Comparison of ENCODE assay signal across 1 cellular context in genomic region chr11:45994421-45995341, GRCh38.
TF ChIP-seq lines count a peak whose summit lies in the region.

No MANE protein-coding gene starts in this region.

TF ChIP-seq in K562, 482 proteins besides CTCF, POLR2A, EP300 and RAD21 (continued from another document and continues in another):
- TF ChIP-seq GTF3C2 (IDR thresholded peaks at IDR 0.05; ENCODE audit: borderline replicate concordance, extremely low read depth, insufficient read length) (no peak), EGR1 (conservative IDR thresholded peaks at IDR 0.05) (no peak), ERF (CRISPR knock-in tag; IDR thresholded peaks at IDR 0.05) (no peak), MYNN (IDR thresholded peaks at IDR 0.05) (peak; percentile 80), MYNN (CRISPR knock-in tag; IDR thresholded peaks at IDR 0.05) (no peak), SUPT5H (IDR thresholded peaks at IDR 0.05) (peak; percentile 44; the same call in 1 of the 2 replicates), CREM (IDR thresholded peaks at IDR 0.05; ENCODE audit: low read depth) (peak; percentile 94), HMGXB4 (CRISPR knock-in tag; IDR thresholded peaks at IDR 0.05) (no peak), CTBP1 (IDR thresholded peaks at IDR 0.05; ENCODE audit: borderline replicate concordance) (peak; percentile 98), SAFB2 (IDR thresholded peaks at IDR 0.05; ENCODE audit: borderline replicate concordance, low read depth, low read length, severe bottlenecking) (no peak), TOE1 (IDR thresholded peaks at IDR 0.05; ENCODE audit: borderline replicate concordance) (no peak; the same call in 1 of the 2 replicates), TOE1 (CRISPR knock-in tag; IDR thresholded peaks at IDR 0.05; ENCODE audit: borderline replicate concordance, low read depth) (no peak), HINFP (tag; conservative IDR thresholded peaks at IDR 0.05; ENCODE audit: low read depth) (no peak), ZNF318 (IDR thresholded peaks at IDR 0.05; ENCODE audit: borderline replicate concordance in 1 of 2, low read depth in 1 of 2) (peak; percentile 68 to 85; a peak in 2 of 4 replicates), CHCHD3 (CRISPR knock-in tag; IDR thresholded peaks at IDR 0.05) (no peak), ZBTB49 (CRISPR knock-in tag; IDR thresholded peaks at IDR 0.05; ENCODE audit: borderline replicate concordance) (no peak), GTF2E2 (tag; IDR thresholded peaks at IDR 0.05) (no peak), PURB (CRISPR knock-in tag; IDR thresholded peaks at IDR 0.05; ENCODE audit: low read depth) (no peak), BCLAF1 (IDR thresholded peaks at IDR 0.05; ENCODE audit: borderline replicate concordance in 1 of 2, control insufficient read depth in 1 of 2, low read depth in 2 of 2, low read length in 1 of 2) (no peak), ZBTB26 (CRISPR knock-in tag; IDR thresholded peaks at IDR 0.05) (no peak), ZNF280B (CRISPR knock-in tag; IDR thresholded peaks at IDR 0.05) (no peak), ATF1 (CRISPR knock-in tag; IDR thresholded peaks at IDR 0.05) (no peak), ATF1 (tag; IDR thresholded peaks at IDR 0.05) (peak; percentile 85), CXXC5 (CRISPR knock-in tag; IDR thresholded peaks at IDR 0.05) (peak; percentile 60)
